17 cellular contexts compared by ENCODE assay signal in the genomic region with DNA sequence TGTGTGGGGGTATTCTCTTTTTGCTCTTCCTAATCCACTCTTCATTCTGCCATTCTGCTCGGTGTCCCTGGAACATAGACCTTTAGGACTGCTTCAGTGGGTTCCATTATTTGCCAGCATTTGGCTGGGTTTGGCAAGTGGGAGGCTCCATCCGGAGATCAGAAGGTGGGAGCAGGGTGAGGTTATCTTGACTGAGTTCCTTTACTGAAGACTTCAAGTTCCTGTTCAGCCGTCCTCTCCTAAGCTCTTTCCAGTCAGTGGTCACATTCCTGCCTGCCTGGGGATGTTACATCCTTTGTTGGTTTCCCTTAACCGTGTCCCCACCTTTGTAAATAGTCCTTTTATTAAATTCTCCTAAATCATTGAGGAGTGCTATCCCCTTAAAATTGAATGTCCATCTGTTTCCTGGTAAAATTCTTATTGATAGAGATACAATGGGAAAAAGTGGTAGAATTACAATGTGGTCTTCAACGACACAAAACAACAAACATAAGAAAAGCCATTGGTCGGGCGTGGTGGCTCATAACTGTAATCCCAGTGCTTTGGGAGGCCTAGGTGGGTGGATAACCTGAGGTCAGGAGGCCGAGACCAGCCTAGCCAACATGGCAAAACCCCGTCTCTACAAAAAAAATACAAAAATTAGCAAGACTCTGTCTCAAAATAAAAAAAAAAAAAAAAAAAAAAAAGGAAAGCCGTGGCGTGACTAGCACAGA. TPM values are rescaled to one million over a fixed set of nuclear protein-coding genes. Genes with fewer than 3 reads are reported as not detected.
DNase-seq lines count a peak whose midpoint lies in the region; ATAC-seq and TF ChIP-seq lines count a peak whose summit lies in the region.
"Had no signal": no experiment of that assay in that cellular context is flagged by ENCODE, and none has a peak within 500 bp of the region (broad histone marks: within the 10 kb centered on the region; RNA-seq: fewer than 3 reads in every experiment).

No MANE protein-coding gene starts in this region.

- CTCF ChIA-PET in activated naive CD4-positive, alpha-beta T cell treated with anti-CD3 and anti-CD28 coated beads, Interleukin-2, amount 10 ng/mL, durations not matched to agents 7 days and 5 days (lab: Charles Lee): interaction anchor here (0.6 to 3.6 kb wide), 4 partner anchors 15 to 204 kb away, joined by 3 to 14 read pairs (median 4); a partner anchor contains a TSS
- CTCF ChIA-PET in activated CD4-positive, alpha-beta T cell treated with anti-CD3 and anti-CD28 coated beads, Interleukin-2, amount 10 ng/mL, durations not matched to agents 7 days and 5 days (lab: Charles Lee): interaction anchor here (0.6 to 1.7 kb wide), 5 partner anchors 15 to 203 kb away, joined by 3 to 4 read pairs (median 3); no protein-coding TSS in a partner anchor

- no peaks in the 10 kb centered on the region for H3K27me3 ChIP-seq in effector memory CD4-positive, alpha-beta T cell (replicated peaks; ENCODE audit: control insufficient read depth, insufficient read depth, low read length, poor library complexity, severe bottlenecking)
- H3K27me3 ChIP-seq: ascending aorta, pancreas, Peyer's patch had no signal

- no peak overlapping the region for H3K4me3 ChIP-seq in effector memory CD4-positive, alpha-beta T cell (ENCODE audit: insufficient read depth, low read depth, low read length, poor library complexity, severe bottlenecking)
- H3K4me3 ChIP-seq: ascending aorta, pancreas, Peyer's patch had no signal

- peaks cover 6% of the 10 kb centered on the region for H3K4me1 ChIP-seq in effector memory CD4-positive, alpha-beta T cell (ENCODE audit: control insufficient read depth, insufficient read depth, low read length, poor library complexity, severe bottlenecking)
- H3K4me1 ChIP-seq: ascending aorta had no signal

- POLR2A ChIA-PET in activated CD4-positive, alpha-beta T cell treated with anti-CD3 and anti-CD28 coated beads, Interleukin-2, amount 10 ng/mL, durations not matched to agents 7 days and 5 days (lab: Charles Lee): interaction anchor here (0.8 to 1.5 kb wide), 3 partner anchors 58 to 197 kb away, joined by 3 to 7 read pairs (median 3); a partner anchor contains a TSS

- peak overlapping the region; percentile 50 for H3K27ac ChIP-seq in effector memory CD4-positive, alpha-beta T cell (ENCODE audit: insufficient read depth, low read length, poor library complexity, severe bottlenecking)
- H3K27ac ChIP-seq: ascending aorta, pancreas had no signal

- peak overlapping the region; percentile 16 for H3K4me3 Mint-ChIP-seq in activated naive CD4-positive, alpha-beta T cell treated with anti-CD3 and anti-CD28 coated beads, Interleukin-2, amount 10 ng/mL, durations not matched to agents 7 days and 5 days
- peak overlapping the region; percentile 39 for H3K4me3 Mint-ChIP-seq in activated CD4-positive, alpha-beta T cell treated with anti-CD3 and anti-CD28 coated beads, Interleukin-2, amount 10 ng/mL, durations not matched to agents 7 days and 5 days
- no peak overlapping the region for H3K4me3 Mint-ChIP-seq in glutamatergic neuron (ENCODE audit: unreplicated experiment)
- H3K4me3 Mint-ChIP-seq: dendritic cell treated with granulocyte-macrophage colony-stimulating factor and Interleukin-4, amounts not matched to agents 40 ng/mL and 50 ng/mL, for 4 days; memory B cell had no signal

- peaks cover 49% of the 10 kb centered on the region for H3K4me1 Mint-ChIP-seq in activated naive CD4-positive, alpha-beta T cell treated with anti-CD3 and anti-CD28 coated beads, Interleukin-2, amount 10 ng/mL, durations not matched to agents 7 days and 5 days
- peaks cover 55% of the 10 kb centered on the region for H3K4me1 Mint-ChIP-seq in activated CD4-positive, alpha-beta T cell treated with anti-CD3 and anti-CD28 coated beads, Interleukin-2, amount 10 ng/mL, durations not matched to agents 7 days and 5 days
- H3K4me1 Mint-ChIP-seq in glutamatergic neuron (ENCODE audit: low read depth, unreplicated experiment): no peaks in the 10 kb centered on the region
- H3K4me1 Mint-ChIP-seq: memory B cell had no signal

- no peaks in the 10 kb centered on the region for H3K27me3 Mint-ChIP-seq in activated naive CD4-positive, alpha-beta T cell treated with anti-CD3 and anti-CD28 coated beads, Interleukin-2, amount 10 ng/mL, durations not matched to agents 7 days and 5 days
- H3K27me3 Mint-ChIP-seq in activated CD4-positive, alpha-beta T cell treated with anti-CD3 and anti-CD28 coated beads, Interleukin-2, amount 10 ng/mL, durations not matched to agents 7 days and 5 days: no peaks in the 10 kb centered on the region
- H3K27me3 Mint-ChIP-seq in glutamatergic neuron (ENCODE audit: unreplicated experiment): no peaks in the 10 kb centered on the region
- H3K27me3 Mint-ChIP-seq: dendritic cell treated with granulocyte-macrophage colony-stimulating factor and Interleukin-4, amounts not matched to agents 40 ng/mL and 50 ng/mL, for 4 days had no signal

- H3K9me3 Mint-ChIP-seq in activated naive CD4-positive, alpha-beta T cell treated with anti-CD3 and anti-CD28 coated beads, Interleukin-2, amount 10 ng/mL, durations not matched to agents 7 days and 5 days: no peaks in the 10 kb centered on the region
- H3K9me3 Mint-ChIP-seq in activated CD4-positive, alpha-beta T cell treated with anti-CD3 and anti-CD28 coated beads, Interleukin-2, amount 10 ng/mL, durations not matched to agents 7 days and 5 days: no peaks in the 10 kb centered on the region
- no peaks in the 10 kb centered on the region for H3K9me3 Mint-ChIP-seq in glutamatergic neuron (ENCODE audit: unreplicated experiment)
- H3K9me3 Mint-ChIP-seq: dendritic cell treated with granulocyte-macrophage colony-stimulating factor and Interleukin-4, amounts not matched to agents 40 ng/mL and 50 ng/mL, for 4 days; memory B cell had no signal

- H3K36me3 Mint-ChIP-seq in activated naive CD4-positive, alpha-beta T cell treated with anti-CD3 and anti-CD28 coated beads, Interleukin-2, amount 10 ng/mL, durations not matched to agents 7 days and 5 days: peaks cover 4% of the 10 kb centered on the region
- peaks cover 2% of the 10 kb centered on the region for H3K36me3 Mint-ChIP-seq in activated CD4-positive, alpha-beta T cell treated with anti-CD3 and anti-CD28 coated beads, Interleukin-2, amount 10 ng/mL, durations not matched to agents 7 days and 5 days (ENCODE audit: low read depth)
- no peaks in the 10 kb centered on the region for H3K36me3 Mint-ChIP-seq in glutamatergic neuron (ENCODE audit: unreplicated experiment)
- H3K36me3 Mint-ChIP-seq: memory B cell had no signal

- H3K9me3 ChIP-seq in effector memory CD4-positive, alpha-beta T cell (ENCODE audit: control insufficient read depth, low read length): no peaks in the 10 kb centered on the region
- H3K9me3 ChIP-seq: ascending aorta, pancreas, Peyer's patch had no signal

- TF ChIP-seq CTCF in glutamatergic neuron (IDR thresholded peaks at IDR 0.05; ENCODE audit: partially characterized antibody, unreplicated experiment): no peak

- no peaks in the 10 kb centered on the region for H3K36me3 ChIP-seq in effector memory CD4-positive, alpha-beta T cell (ENCODE audit: control insufficient read depth, insufficient read depth, low read length)
- H3K36me3 ChIP-seq: ascending aorta, pancreas, Peyer's patch had no signal

- no peak for ATAC-seq in stimulated activated naive CD8-positive, alpha-beta T cell treated with anti-CD3 and anti-CD28 coated beads, Interleukin-15, Interleukin-2, amounts not matched to agents 100 U/mL and 50 U/mL, for 24 hours
- ATAC-seq: pancreas had no signal

- no peak for DNase-seq in activated naive CD4-positive, alpha-beta T cell treated with anti-CD3 and anti-CD28 coated beads, Interleukin-2, amount 10 ng/mL, durations not matched to agents 7 days and 5 days
- DNase-seq in activated naive CD4-positive, alpha-beta T cell (lab: John Stamatoyannopoulos, UW): no peak
- no peak for DNase-seq in activated CD4-positive, alpha-beta T cell treated with anti-CD3 and anti-CD28 coated beads, Interleukin-2, amount 10 ng/mL, durations not matched to agents 7 days and 5 days
- no peak for DNase-seq in effector memory CD4-positive, alpha-beta T cell
- DNase-seq in stimulated activated naive CD8-positive, alpha-beta T cell treated with anti-CD3 and anti-CD28 coated beads, Interleukin-15, Interleukin-2, amounts not matched to agents 100 U/mL and 50 U/mL, for 24 hours: peak; percentile 31
- DNase-seq in putamen (ENCODE audit: low spot score) (no peak), glutamatergic neuron (no peak), NCI-H526 (lab: John Stamatoyannopoulos, UW) (no peak)
- DNase-seq: DMS 273 treated with DMSO at 0.1 percent for 48 hours, NCI-H1105 treated with DMSO at 0.1 percent for 48 hours, NCI-H345, pancreas, SW 1271 had no signal

- peak overlapping the region; percentile 98 for H3K27ac Mint-ChIP-seq in activated naive CD4-positive, alpha-beta T cell treated with anti-CD3 and anti-CD28 coated beads, Interleukin-2, amount 10 ng/mL, durations not matched to agents 7 days and 5 days
- H3K27ac Mint-ChIP-seq in activated CD4-positive, alpha-beta T cell treated with anti-CD3 and anti-CD28 coated beads, Interleukin-2, amount 10 ng/mL, durations not matched to agents 7 days and 5 days: peak overlapping the region; percentile 94
- no peak overlapping the region for H3K27ac Mint-ChIP-seq in glutamatergic neuron (ENCODE audit: unreplicated experiment)
- H3K27ac Mint-ChIP-seq: dendritic cell treated with granulocyte-macrophage colony-stimulating factor and Interleukin-4, amounts not matched to agents 40 ng/mL and 50 ng/mL, for 4 days; memory B cell had no signal

RNA-seq across cellular contexts. Expression of a gene that starts 5.0 kb away (rescaled TPM):
- 10 to 100 TPM; 25.5 to 28.2 TPM for total RNA-seq in activated CD4-positive, alpha-beta T cell treated with anti-CD3 and anti-CD28 coated beads, Interleukin-2, amount 10 ng/mL, durations not matched to agents 7 days and 5 days
- total RNA-seq in glutamatergic neuron (ENCODE audit: unreplicated experiment): 9.7 TPM

RNA-seq across cellular contexts. Expression of a gene that starts 53.6 kb away (rescaled TPM):
- 10 to 100 TPM; 76.8 to 91.2 TPM for total RNA-seq in activated CD4-positive, alpha-beta T cell treated with anti-CD3 and anti-CD28 coated beads, Interleukin-2, amount 10 ng/mL, durations not matched to agents 7 days and 5 days
- total RNA-seq in glutamatergic neuron (ENCODE audit: unreplicated experiment): 102 TPM

RNA-seq across cellular contexts. Expression of a gene that starts 58.5 kb away (rescaled TPM):
- 10 to 100 TPM; 29.4 to 31.3 TPM for total RNA-seq in activated CD4-positive, alpha-beta T cell treated with anti-CD3 and anti-CD28 coated beads, Interleukin-2, amount 10 ng/mL, durations not matched to agents 7 days and 5 days
- 47.4 TPM for total RNA-seq in glutamatergic neuron (ENCODE audit: unreplicated experiment)
